In the genomic region with DNA sequence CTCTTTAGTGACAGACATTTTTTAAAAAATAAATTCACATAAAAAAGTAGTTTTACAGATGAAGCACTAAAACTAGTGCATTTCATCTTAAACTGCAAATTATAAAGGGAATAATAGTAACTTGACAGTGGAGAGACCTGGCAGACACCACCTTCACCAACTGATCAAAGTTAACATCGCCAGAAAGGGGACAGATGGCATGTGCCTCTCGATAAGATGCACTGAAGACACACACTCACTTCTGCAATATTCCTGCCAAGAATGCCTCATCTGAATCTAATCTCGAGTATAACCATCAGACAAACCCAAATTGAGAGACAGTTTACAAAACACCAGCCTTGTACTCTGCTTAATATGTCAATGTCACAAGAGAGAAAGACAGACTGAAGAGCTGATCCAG, we compare ENCODE assay signal across 1 cellular context.
TF ChIP-seq lines count a peak whose summit lies in the region.

No MANE protein-coding gene starts in this region.

TF ChIP-seq in K562, 482 proteins besides CTCF, POLR2A, EP300 and RAD21:
- no peak for TF ChIP-seq TFAM (CRISPR knock-in tag; conservative IDR thresholded peaks at IDR 0.05)
- TF ChIP-seq, protein P1, sequence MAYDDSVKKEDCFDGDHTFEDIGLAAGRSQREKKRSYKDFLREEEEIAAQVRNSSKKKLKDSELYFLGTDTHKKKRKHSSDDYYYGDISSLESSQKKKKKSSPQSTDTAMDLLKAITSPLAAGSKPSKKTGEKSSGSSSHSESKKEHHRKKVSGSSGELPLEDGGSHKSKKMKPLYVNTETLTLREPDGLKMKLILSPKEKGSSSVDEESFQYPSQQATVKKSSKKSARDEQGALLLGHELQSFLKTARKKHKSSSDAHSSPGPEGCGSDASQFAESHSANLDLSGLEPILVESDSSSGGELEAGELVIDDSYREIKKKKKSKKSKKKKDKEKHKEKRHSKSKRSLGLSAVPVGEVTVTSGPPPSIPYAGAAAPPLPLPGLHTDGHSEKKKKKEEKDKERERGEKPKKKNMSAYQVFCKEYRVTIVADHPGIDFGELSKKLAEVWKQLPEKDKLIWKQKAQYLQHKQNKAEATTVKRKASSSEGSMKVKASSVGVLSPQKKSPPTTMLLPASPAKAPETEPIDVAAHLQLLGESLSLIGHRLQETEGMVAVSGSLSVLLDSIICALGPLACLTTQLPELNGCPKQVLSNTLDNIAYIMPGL (CRISPR knock-in tag; IDR thresholded peaks at IDR 0.05) = no peak
- TF ChIP-seq XRCC3 (IDR thresholded peaks at IDR 0.05) = no peak
- TF ChIP-seq, protein P2, sequence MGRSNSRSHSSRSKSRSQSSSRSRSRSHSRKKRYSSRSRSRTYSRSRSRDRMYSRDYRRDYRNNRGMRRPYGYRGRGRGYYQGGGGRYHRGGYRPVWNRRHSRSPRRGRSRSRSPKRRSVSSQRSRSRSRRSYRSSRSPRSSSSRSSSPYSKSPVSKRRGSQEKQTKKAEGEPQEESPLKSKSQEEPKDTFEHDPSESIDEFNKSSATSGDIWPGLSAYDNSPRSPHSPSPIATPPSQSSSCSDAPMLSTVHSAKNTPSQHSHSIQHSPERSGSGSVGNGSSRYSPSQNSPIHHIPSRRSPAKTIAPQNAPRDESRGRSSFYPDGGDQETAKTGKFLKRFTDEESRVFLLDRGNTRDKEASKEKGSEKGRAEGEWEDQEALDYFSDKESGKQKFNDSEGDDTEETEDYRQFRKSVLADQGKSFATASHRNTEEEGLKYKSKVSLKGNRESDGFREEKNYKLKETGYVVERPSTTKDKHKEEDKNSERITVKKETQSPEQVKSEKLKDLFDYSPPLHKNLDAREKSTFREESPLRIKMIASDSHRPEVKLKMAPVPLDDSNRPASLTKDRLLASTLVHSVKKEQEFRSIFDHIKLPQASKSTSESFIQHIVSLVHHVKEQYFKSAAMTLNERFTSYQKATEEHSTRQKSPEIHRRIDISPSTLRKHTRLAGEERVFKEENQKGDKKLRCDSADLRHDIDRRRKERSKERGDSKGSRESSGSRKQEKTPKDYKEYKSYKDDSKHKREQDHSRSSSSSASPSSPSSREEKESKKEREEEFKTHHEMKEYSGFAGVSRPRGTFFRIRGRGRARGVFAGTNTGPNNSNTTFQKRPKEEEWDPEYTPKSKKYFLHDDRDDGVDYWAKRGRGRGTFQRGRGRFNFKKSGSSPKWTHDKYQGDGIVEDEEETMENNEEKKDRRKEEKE (IDR thresholded peaks at IDR 0.05; ENCODE audit: borderline replicate concordance in 1 of 2, control insufficient read depth in 1 of 2, low read depth in 2 of 2, low read length in 1 of 2) = no peak
- TF ChIP-seq, protein P3, sequence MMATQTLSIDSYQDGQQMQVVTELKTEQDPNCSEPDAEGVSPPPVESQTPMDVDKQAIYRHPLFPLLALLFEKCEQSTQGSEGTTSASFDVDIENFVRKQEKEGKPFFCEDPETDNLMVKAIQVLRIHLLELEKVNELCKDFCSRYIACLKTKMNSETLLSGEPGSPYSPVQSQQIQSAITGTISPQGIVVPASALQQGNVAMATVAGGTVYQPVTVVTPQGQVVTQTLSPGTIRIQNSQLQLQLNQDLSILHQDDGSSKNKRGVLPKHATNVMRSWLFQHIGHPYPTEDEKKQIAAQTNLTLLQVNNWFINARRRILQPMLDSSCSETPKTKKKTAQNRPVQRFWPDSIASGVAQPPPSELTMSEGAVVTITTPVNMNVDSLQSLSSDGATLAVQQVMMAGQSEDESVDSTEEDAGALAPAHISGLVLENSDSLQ (IDR thresholded peaks at IDR 0.05) = no peak
- TF ChIP-seq RBM25 (IDR thresholded peaks at IDR 0.05; ENCODE audit: low read depth, low read length, severe bottlenecking) = no peak
- no peak for TF ChIP-seq CBX8 (IDR thresholded peaks at IDR 0.05; ENCODE audit: borderline replicate concordance, extremely low read depth, low read depth, low read length, poor library complexity, severe bottlenecking)
- TF ChIP-seq FOSL1 (tag; conservative IDR thresholded peaks at IDR 0.05) = no peak
